18 cellular contexts compared by ENCODE assay signal in the genomic region with DNA sequence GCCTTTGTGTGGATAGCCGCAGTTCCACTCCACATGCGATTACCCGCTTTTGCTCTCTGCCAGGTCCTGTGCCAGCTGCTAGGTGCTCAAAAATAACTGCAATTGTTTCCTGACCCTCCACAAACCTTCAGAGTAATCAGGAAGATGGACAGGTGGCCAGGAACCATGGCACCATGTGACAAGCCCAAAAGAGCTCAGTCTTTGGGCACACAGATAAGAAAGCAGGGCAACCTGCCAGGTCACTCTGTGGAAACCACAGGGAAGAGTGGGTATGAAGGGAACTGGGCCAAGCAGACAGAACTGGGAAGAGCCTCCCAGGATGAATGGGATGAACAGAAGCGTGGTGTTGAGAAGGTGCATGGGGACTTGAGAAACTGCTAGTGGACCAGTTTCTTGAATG.
DNase-seq lines count a peak whose midpoint lies in the region; ATAC-seq, FAIRE-seq and TF ChIP-seq lines count a peak whose summit lies in the region.
"Had no signal": no experiment of that assay in that cellular context is flagged by ENCODE, and none has a peak within 500 bp of the region (broad histone marks: within the 10 kb centered on the region; RNA-seq: fewer than 3 reads in every experiment).

No MANE protein-coding gene starts in this region.

- H3F3A ChIP-seq in SK-N-SH (replicated peaks; ENCODE audit: insufficient read depth), result no peaks in the 10 kb centered on the region

- in situ Hi-C loops in HepG2 (cut with HindIII; ENCODE audit: extremely low pct_ligation_motif_present, low pct_unique_long_range_greater_than_20kb), result no loop called here

- no peaks in the 10 kb centered on the region for H3K9me2 ChIP-seq in SK-N-SH

- no peaks in the 10 kb centered on the region for H4K20me1 ChIP-seq in HepG2 (ENCODE audit: insufficient read depth, low read length)
- H4K20me1 ChIP-seq in SK-N-SH (ENCODE audit: insufficient read depth), result no peaks in the 10 kb centered on the region

- WGBS in right lobe of liver (ENCODE audit: insufficient coverage, low coverage, low lambda C conversion rate, missing lambda C conversion rate), result 43% methylated on average over 4 of the region's 4 CpGs
- 67% methylated on average over 4 of the region's 4 CpGs for WGBS in HepG2 (ENCODE audit: low lambda C conversion rate)
- WGBS in SK-N-SH (ENCODE audit: low lambda C conversion rate), result 81% methylated on average over 4 of the region's 4 CpGs

- no peak overlapping the region for H3K9ac ChIP-seq in HepG2 (ENCODE audit: insufficient read depth, low read depth, low read length)
- no peak overlapping the region for H3K9ac ChIP-seq in SK-N-SH

- no peak overlapping the region for H2AFZ ChIP-seq in HepG2 (ENCODE audit: low read length)
- no peak overlapping the region for H2AFZ ChIP-seq in SK-N-SH (ENCODE audit: low read depth)
- H2AFZ ChIP-seq: PC-9 had no signal

- no peaks in the 10 kb centered on the region for H3K4me1 ChIP-seq in right lobe of liver
- 0 out of 2 replicates have a peak, but pooled peaks cover 7% of the 10 kb centered on the region for H3K4me1 ChIP-seq in HepG2 (ENCODE audit: insufficient read depth, low read length)
- peaks cover 0 to 3% of the 10 kb centered on the region in 2 experiments; a peak in 2 of 4 replicates for H3K4me1 ChIP-seq in SK-N-SH (ENCODE audit: control insufficient read depth in 1 of 2, insufficient read depth in 2 of 2, low read depth in 1 of 2, low read length in 1 of 2)

- H3K36me3 ChIP-seq in right lobe of liver (no peaks in the 10 kb centered on the region), HepG2 (replicated peaks in 1 of 2; ENCODE audit: control insufficient read depth in 1 of 2, insufficient read depth in 2 of 2, low read length in 2 of 2) (no peaks in the 10 kb centered on the region), SK-N-SH (replicated peaks in 1 of 2; ENCODE audit: control insufficient read depth in 1 of 2, insufficient read depth in 2 of 2, low read length in 1 of 2) (no peaks in the 10 kb centered on the region)
- H3K36me3 ChIP-seq: esophagus muscularis mucosa had no signal

- H3K27me3 ChIP-seq in right lobe of liver, result no peaks in the 10 kb centered on the region
- peaks cover 0 to 23% of the 10 kb centered on the region in 2 experiments; a peak in 3 of 5 replicates for H3K27me3 ChIP-seq in HepG2 (ENCODE audit: control insufficient read depth in 1 of 2, insufficient read depth in 2 of 2, low read length in 2 of 2)
- no peaks in the 10 kb centered on the region; the same call in 1 of the 2 replicates for H3K27me3 ChIP-seq in SK-N-SH (ENCODE audit: insufficient read depth)
- H3K27me3 ChIP-seq: dorsolateral prefrontal cortex, esophagus muscularis mucosa had no signal

- peak; percentile 49 to 84 (median 56) for ATAC-seq in right lobe of liver
- ATAC-seq in HepG2, result no peak
- peak; percentile 90 to 91 for ATAC-seq in left cardiac atrium

- TF ChIP-seq CTCF in right lobe of liver (IDR thresholded peaks at IDR 0.05) (no peak), HepG2 (CRISPR knock-in tag; IDR thresholded peaks at IDR 0.05) (no peak), SK-N-SH (IDR thresholded peaks at IDR 0.05) (no peak)

- BruUV-seq in HepG2 (replicated peaks; lab: Mats Ljungman, UMichigan), result no TSS peak

- no peak overlapping the region for H3K4me3 ChIP-seq in right lobe of liver
- no peak overlapping the region for H3K4me3 ChIP-seq in HepG2 (replicated peaks in 1 of 3; ENCODE audit: insufficient read depth in 1 of 3, low read depth in 2 of 3, low read length in 3 of 3)
- no peak overlapping the region for H3K4me3 ChIP-seq in SK-N-SH (ENCODE audit: low read depth in 2 of 2, low read length in 1 of 2)
- H3K4me3 ChIP-seq: dorsolateral prefrontal cortex, esophagus muscularis mucosa, PC-9 had no signal

- H3K9me3 ChIP-seq in right lobe of liver (no peaks in the 10 kb centered on the region), HepG2 (ENCODE audit: low read length) (no peaks in the 10 kb centered on the region), SK-N-SH (no peaks in the 10 kb centered on the region)
- H3K9me3 ChIP-seq: esophagus muscularis mucosa had no signal

- no peak overlapping the region for H3K27ac ChIP-seq in right lobe of liver
- H3K27ac ChIP-seq in HepG2 (ENCODE audit: extremely low read length, insufficient read depth, low read length), result no peak overlapping the region
- no peak overlapping the region for H3K27ac ChIP-seq in SK-N-SH (ENCODE audit: low read depth in 2 of 2, low read length in 1 of 2)
- H3K27ac ChIP-seq: esophagus muscularis mucosa, PC-9 had no signal

- CTCF ChIA-PET in HepG2 (lab: Yijun Ruan, JAX; ENCODE audit: low intra/inter-chr PET ratio, low total read pairs) (no interaction called here), SK-N-SH (lab: Yijun Ruan, JAX) (interaction anchor here (0.6 kb wide), 1 partner anchor 329 kb away, joined by 4 read pairs; no protein-coding TSS in a partner anchor)

- H3K4me2 ChIP-seq in HepG2 (ENCODE audit: low read depth, low read length), result no peak overlapping the region
- H3K4me2 ChIP-seq in SK-N-SH, result no peak overlapping the region
- H3K4me2 ChIP-seq: PC-9 had no signal

- TF ChIP-seq RAD21 in HepG2 (CRISPR knock-in tag; IDR thresholded peaks at IDR 0.05), result no peak
- no peak for TF ChIP-seq RAD21 in SK-N-SH (IDR thresholded peaks at IDR 0.05; ENCODE audit: low read length)

- TF ChIP-seq POLR2A in right lobe of liver (IDR thresholded peaks at IDR 0.05) (no peak), HepG2 (IDR thresholded peaks at IDR 0.05; ENCODE audit: insufficient read depth in 1 of 2, low read depth in 2 of 2, low read length in 2 of 2) (no peak)

- POLR2A ChIA-PET in HepG2 (lab: Yijun Ruan, JAX), result no interaction called here
- POLR2A ChIA-PET in SK-N-SH (lab: Yijun Ruan, JAX), result no interaction called here

- no peaks in the 10 kb centered on the region for H3K79me2 ChIP-seq in HepG2 (ENCODE audit: insufficient read depth, low read length)
- no peaks in the 10 kb centered on the region for H3K79me2 ChIP-seq in SK-N-SH (ENCODE audit: insufficient read depth)

- peak; percentile 60 to 81 (median 65) for DNase-seq in right lobe of liver
- no peak for DNase-seq in HepG2 (ENCODE audit: low spot score)
- peak; percentile 75 for DNase-seq in NCI-H774 (lab: John Stamatoyannopoulos, UW)
- peak; percentile 77 for DNase-seq in left cardiac atrium
- DNase-seq in AML-193 (lab: John Stamatoyannopoulos, UW), result no peak
- no peak for DNase-seq in SK-N-SH
- DNase-seq in stimulated activated naive CD4-positive, alpha-beta T cell (lab: John Stamatoyannopoulos, UW), result no peak
- no peak for DNase-seq in activated CD8-positive, alpha-beta memory T cell treated with anti-CD3 and anti-CD28 coated beads, Interleukin-2, amount 50 U/mL, for 48 hours
- DNase-seq: activated effector memory CD4-positive, alpha-beta T cell treated with anti-CD3 and anti-CD28 coated beads, Interleukin-2, amount 50 U/mL, for 16 hours; CD4-positive, alpha-beta T cell; HFFc6; islet precursor cell; Karpas-422; NCI-H2171 treated with DMSO at 0.1 percent for 48 hours; PC-9 had no signal

- TF ChIP-seq EP300 in HepG2 (IDR thresholded peaks at IDR 0.05; ENCODE audit: low read depth in 2 of 2, low read length in 2 of 2) (no peak), HepG2 (CRISPR knock-in tag; IDR thresholded peaks at IDR 0.05; ENCODE audit: borderline replicate concordance) (no peak), SK-N-SH (IDR thresholded peaks at IDR 0.05; ENCODE audit: borderline replicate concordance in 1 of 2, low read depth in 1 of 2, low read length in 1 of 2) (no peak)

- intact Hi-C loops in right lobe of liver (cut with DNase I) (no loop called here), HepG2 (cut with micrococcal nuclease; ENCODE audit: unreplicated experiment) (no loop called here), left cardiac atrium (cut with DNase I) (no loop called here)

- FAIRE-seq in HepG2 (lab: Jason Lieb, UNC), result no peak
- FAIRE-seq: astrocyte had no signal

TF ChIP-seq in HepG2, 621 proteins besides CTCF, POLR2A, EP300 and RAD21 (continues in another document):
- no peak for TF ChIP-seq XRCC5 (optimal IDR thresholded peaks at IDR 0.05; ENCODE audit: low read length)
- TF ChIP-seq, protein P1, sequence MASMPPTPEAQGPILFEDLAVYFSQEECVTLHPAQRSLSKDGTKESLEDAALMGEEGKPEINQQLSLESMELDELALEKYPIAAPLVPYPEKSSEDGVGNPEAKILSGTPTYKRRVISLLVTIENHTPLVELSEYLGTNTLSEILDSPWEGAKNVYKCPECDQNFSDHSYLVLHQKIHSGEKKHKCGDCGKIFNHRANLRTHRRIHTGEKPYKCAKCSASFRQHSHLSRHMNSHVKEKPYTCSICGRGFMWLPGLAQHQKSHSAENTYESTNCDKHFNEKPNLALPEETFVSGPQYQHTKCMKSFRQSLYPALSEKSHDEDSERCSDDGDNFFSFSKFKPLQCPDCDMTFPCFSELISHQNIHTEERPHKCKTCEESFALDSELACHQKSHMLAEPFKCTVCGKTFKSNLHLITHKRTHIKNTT (CRISPR knock-in tag; IDR thresholded peaks at IDR 0.05), result no peak
- TF ChIP-seq ZNF792 (CRISPR knock-in tag; IDR thresholded peaks at IDR 0.05), result no peak
- TF ChIP-seq TMF1 (CRISPR knock-in tag; IDR thresholded peaks at IDR 0.05; ENCODE audit: low read depth), result no peak

TF ChIP-seq in SK-N-SH, 30 proteins besides CTCF, POLR2A, EP300 and RAD21 (continues in another document):
- TF ChIP-seq JUND (IDR thresholded peaks at IDR 0.05) (no peak), MXI1 (IDR thresholded peaks at IDR 0.05; ENCODE audit: low read depth, low read length) (no peak), ZBTB33 (IDR thresholded peaks at IDR 0.05; ENCODE audit: borderline replicate concordance, low read depth) (no peak), TCF12 (IDR thresholded peaks at IDR 0.05) (no peak), SMC3 (IDR thresholded peaks at IDR 0.05; ENCODE audit: low read depth, low read length) (no peak), RCOR1 (IDR thresholded peaks at IDR 0.05; ENCODE audit: low read length) (no peak), MEF2A (IDR thresholded peaks at IDR 0.05; ENCODE audit: borderline replicate concordance, low read depth) (no peak), ELF1 (IDR thresholded peaks at IDR 0.05) (no peak), EZH2phosphoT487 (IDR thresholded peaks at IDR 0.05; ENCODE audit: borderline replicate concordance, low read depth) (no peak)

Comparison
In these comparisons a context has a peak if more than half of its experiments do, and no peak if none do; other contexts are left out.
1. DNase-seq: peak in right lobe of liver (3 of 3), NCI-H774 (single experiment) and left cardiac atrium (single experiment); none in HepG2 (single experiment), AML-193 (0 of 2), SK-N-SH (single experiment), stimulated activated naive CD4-positive, alpha-beta T cell (0 of 6) and activated CD8-positive, alpha-beta memory T cell treated with anti-CD3 and anti-CD28 coated beads, Interleukin-2, amount 50 U/mL, for 48 hours (single experiment).